In genomic region chr5:82104872-82105271, GRCh38 we compare ENCODE assay signal across 26 cellular contexts.
DNase-seq lines count a peak whose midpoint lies in the region; ATAC-seq and TF ChIP-seq lines count a peak whose summit lies in the region.
"Had no signal": no experiment of that assay in that cellular context is flagged by ENCODE, and none has a peak within 500 bp of the region (broad histone marks: within the 10 kb centered on the region; RNA-seq: fewer than 3 reads in every experiment).

No MANE protein-coding gene starts in this region.

- H3K4me1 Mint-ChIP-seq in activated T-cell treated with anti-CD3 and anti-CD28 coated beads, Interleukin-2, amount 50 U/mL, for 4 hours (ENCODE audit: low read depth) = peaks cover 14% of the 10 kb centered on the region
- peaks cover 4 to 10% (median 7%) of the 10 kb centered on the region in 4 donors for H3K4me1 Mint-ChIP-seq in CD4-positive, alpha-beta memory T cell
- peaks cover 0 to 2% of the 10 kb centered on the region in 2 donors for H3K4me1 Mint-ChIP-seq in effector memory CD8-positive, alpha-beta T cell (ENCODE audit: low read depth in 2 of 2)
- H3K4me1 Mint-ChIP-seq: B cell had no signal

- H3K9me3 Mint-ChIP-seq in activated T-cell treated with anti-CD3 and anti-CD28 coated beads, Interleukin-2, amount 50 U/mL, for 4 hours = no peaks in the 10 kb centered on the region
- H3K9me3 Mint-ChIP-seq in CD4-positive, alpha-beta memory T cell = peaks cover 0 to 1% (median 0%) of the 10 kb centered on the region in 8 donors
- H3K9me3 Mint-ChIP-seq in effector memory CD8-positive, alpha-beta T cell = no peaks in the 10 kb centered on the region
- H3K9me3 Mint-ChIP-seq: activated T-helper 17 cell treated with anti-CD3 and anti-CD28 coated beads, Interleukin-2, amount 50 U/mL, for 72 hours; nephron progenitor cell; T-helper 1 cell treated with Interleukin-12 subunit alpha and Interleukin-12 subunit beta and Interleukin-4 antibody, amounts not matched to agents 30 μg/mL and 1 μg/mL, for 36 hours had no signal

- intact Hi-C loops in CD4-positive, alpha-beta memory T cell (cut with micrococcal nuclease) = no loop called here
- intact Hi-C loops in ascending aorta (cut with DNase I) = no loop called here

- H3K4me2 ChIP-seq in Karpas-422 (ENCODE audit: low read depth, low read length, poor library complexity, severe bottlenecking) = no peak overlapping the region
- H3K4me2 ChIP-seq: SK-N-SH had no signal

- TF ChIP-seq CTCF in ascending aorta (IDR thresholded peaks at IDR 0.05) = no peak

- H3K27ac ChIP-seq in CD4-positive, alpha-beta memory T cell (ENCODE audit: low read depth, low read length) = no peak overlapping the region
- no peak overlapping the region for H3K27ac ChIP-seq in Karpas-422 (ENCODE audit: low read length)
- no peak overlapping the region for H3K27ac ChIP-seq in ascending aorta
- H3K27ac ChIP-seq: cardiac muscle cell had no signal

- no peaks in the 10 kb centered on the region for H3K9me2 ChIP-seq in Karpas-422 (replicated peaks; ENCODE audit: insufficient read depth, low read length)
- H3K9me2 ChIP-seq: SK-N-SH had no signal

- POLR2A ChIA-PET in CD4-positive, alpha-beta memory T cell (lab: Charles Lee; ENCODE audit: partially characterized antibody) = no interaction called here

- H3K36me3 ChIP-seq in CD4-positive, alpha-beta memory T cell (ENCODE audit: insufficient read depth, low read length) = no peaks in the 10 kb centered on the region
- H3K36me3 ChIP-seq in Karpas-422 (ENCODE audit: insufficient read depth, low read length) = no peaks in the 10 kb centered on the region
- H3K36me3 ChIP-seq in ascending aorta = no peaks in the 10 kb centered on the region
- H3K36me3 ChIP-seq: cardiac muscle cell, tibial nerve had no signal

- no peaks in the 10 kb centered on the region for H3K27me3 Mint-ChIP-seq in activated T-cell treated with anti-CD3 and anti-CD28 coated beads, Interleukin-2, amount 50 U/mL, for 4 hours (ENCODE audit: low read depth)
- no peaks in the 10 kb centered on the region for H3K27me3 Mint-ChIP-seq in CD4-positive, alpha-beta memory T cell
- H3K27me3 Mint-ChIP-seq in effector memory CD8-positive, alpha-beta T cell = no peaks in the 10 kb centered on the region
- H3K27me3 Mint-ChIP-seq: activated naive CD8-positive, alpha-beta T cell; activated T-helper 17 cell treated with anti-CD3 and anti-CD28 coated beads, Interleukin-2, amount 50 U/mL, for 72 hours; B cell had no signal

- no peak overlapping the region for H3K4me3 Mint-ChIP-seq in activated T-cell treated with anti-CD3 and anti-CD28 coated beads, Interleukin-2, amount 50 U/mL, for 4 hours
- no peak overlapping the region for H3K4me3 Mint-ChIP-seq in CD4-positive, alpha-beta memory T cell
- no peak overlapping the region for H3K4me3 Mint-ChIP-seq in effector memory CD8-positive, alpha-beta T cell
- H3K4me3 Mint-ChIP-seq: activated T-helper 17 cell treated with anti-CD3 and anti-CD28 coated beads, Interleukin-2, amount 50 U/mL, for 72 hours; B cell; nephron progenitor cell; T-helper 1 cell treated with Interleukin-12 subunit alpha and Interleukin-12 subunit beta and Interleukin-4 antibody, amounts not matched to agents 30 μg/mL and 1 μg/mL, for 36 hours had no signal

- no peaks in the 10 kb centered on the region for H3K27me3 ChIP-seq in CD4-positive, alpha-beta memory T cell (ENCODE audit: insufficient read depth, low read length)
- H3K27me3 ChIP-seq in Karpas-422 (ENCODE audit: low read length) (no peaks in the 10 kb centered on the region), ascending aorta (no peaks in the 10 kb centered on the region)
- H3K27me3 ChIP-seq: cardiac muscle cell, tibial nerve had no signal

- peaks cover 8% of the 10 kb centered on the region for H3K79me2 ChIP-seq in Karpas-422 (ENCODE audit: low read length)

- peak; percentile 36 to 69 for ATAC-seq in activated T-cell treated with anti-CD3 and anti-CD28 coated beads, Interleukin-2, amount 50 U/mL, for 4 hours
- ATAC-seq in effector memory CD8-positive, alpha-beta T cell (replicated peaks) = peak; percentile 39
- ATAC-seq in GM21526 (IDR thresholded peaks at IDR 0.05; ENCODE audit: low FRiP score, unreplicated experiment) (no peak), GM18858 (IDR thresholded peaks at IDR 0.05; ENCODE audit: unreplicated experiment) (no peak)
- ATAC-seq: HCT116 had no signal

- no peaks in the 10 kb centered on the region for H3K9me3 ChIP-seq in CD4-positive, alpha-beta memory T cell (ENCODE audit: control insufficient read depth in 1 of 2, low read length in 2 of 2)
- H3K9me3 ChIP-seq in Karpas-422 (ENCODE audit: low read length) = no peaks in the 10 kb centered on the region
- no peaks in the 10 kb centered on the region for H3K9me3 ChIP-seq in ascending aorta
- H3K9me3 ChIP-seq: SK-N-SH, tibial nerve had no signal

- no peak overlapping the region for H3K9ac ChIP-seq in Karpas-422 (ENCODE audit: low read length)
- H3K9ac ChIP-seq: SK-N-SH had no signal

- H3K4me1 ChIP-seq in CD4-positive, alpha-beta memory T cell (ENCODE audit: insufficient read depth, low read length) = no peaks in the 10 kb centered on the region
- peaks cover 22% of the 10 kb centered on the region for H3K4me1 ChIP-seq in Karpas-422 (ENCODE audit: low read length)
- peaks cover 0 to 10% of the 10 kb centered on the region in 2 donors for H3K4me1 ChIP-seq in ascending aorta

- H2AFZ ChIP-seq in Karpas-422 (ENCODE audit: low read length) = no peak overlapping the region

- H3K36me3 Mint-ChIP-seq in activated T-cell treated with anti-CD3 and anti-CD28 coated beads, Interleukin-2, amount 50 U/mL, for 4 hours (ENCODE audit: insufficient read depth) = no peaks in the 10 kb centered on the region
- H3K36me3 Mint-ChIP-seq in CD4-positive, alpha-beta memory T cell = peaks cover 0 to 7% of the 10 kb centered on the region in 2 donors
- H3K36me3 Mint-ChIP-seq in effector memory CD8-positive, alpha-beta T cell (ENCODE audit: insufficient read depth) = no peaks in the 10 kb centered on the region

- CTCF ChIA-PET in CD4-positive, alpha-beta memory T cell (lab: Charles Lee; ENCODE audit: partially characterized antibody) = no interaction called here

- no peak for DNase-seq in activated T-cell treated with anti-CD3 and anti-CD28 coated beads, Interleukin-2, amount 50 U/mL, for 4 hours
- no peak for DNase-seq in activated T-cell treated with anti-CD3 and anti-CD28 coated beads, Interleukin-2, amount 50 U/mL, for 48 hours
- DNase-seq in CD4-positive, alpha-beta memory T cell = peak in 4 of 5 donors; percentile 2 to 31 (median 15)
- peak; percentile 10 for DNase-seq in Karpas-422
- no peak for DNase-seq in effector memory CD8-positive, alpha-beta T cell
- DNase-seq in ascending aorta (ENCODE audit: low spot score in 2 of 2) = no peak
- DNase-seq: aorta; cortex of kidney; DMS153; effector memory CD4-positive, alpha-beta T cell; KG1; left cardiac atrium; NCI-H2029; NCI-H526; nephron progenitor cell; SK-N-SH had no signal

- H4K20me1 ChIP-seq in Karpas-422 (ENCODE audit: insufficient read depth, low read depth, low read length) = no peaks in the 10 kb centered on the region

- no peak overlapping the region for H3K4me3 ChIP-seq in CD4-positive, alpha-beta memory T cell (ENCODE audit: low read length in 2 of 2)
- no peak overlapping the region for H3K4me3 ChIP-seq in Karpas-422 (ENCODE audit: low read length)
- no peak overlapping the region for H3K4me3 ChIP-seq in ascending aorta
- H3K4me3 ChIP-seq: cardiac muscle cell, lung, tibial nerve had no signal

- H3K27ac Mint-ChIP-seq in CD4-positive, alpha-beta memory T cell = no peak overlapping the region
- H3K27ac Mint-ChIP-seq in effector memory CD8-positive, alpha-beta T cell = no peak overlapping the region
- H3K27ac Mint-ChIP-seq: activated T-helper 17 cell treated with anti-CD3 and anti-CD28 coated beads, Interleukin-2, amount 50 U/mL, for 72 hours; B cell; nephron progenitor cell; T-helper 1 cell treated with Interleukin-12 subunit alpha and Interleukin-12 subunit beta and Interleukin-4 antibody, amounts not matched to agents 30 μg/mL and 1 μg/mL, for 36 hours had no signal

Comparison
In these comparisons a context has a peak if more than half of its experiments do, and no peak if none do; other contexts are left out.
1. ATAC-seq: peak in activated T-cell treated with anti-CD3 and anti-CD28 coated beads, Interleukin-2, amount 50 U/mL, for 4 hours (2 of 2) and effector memory CD8-positive, alpha-beta T cell (single experiment); none in GM21526 (single experiment) and GM18858 (single experiment).
2. DNase-seq: peak in CD4-positive, alpha-beta memory T cell (4 of 5) and Karpas-422 (single experiment); none in activated T-cell treated with anti-CD3 and anti-CD28 coated beads, Interleukin-2, amount 50 U/mL, for 4 hours (single experiment), activated T-cell treated with anti-CD3 and anti-CD28 coated beads, Interleukin-2, amount 50 U/mL, for 48 hours (0 of 2), effector memory CD8-positive, alpha-beta T cell (0 of 3) and ascending aorta (0 of 2).